ENCODE assay signal across 1 cellular context in the genomic region with DNA sequence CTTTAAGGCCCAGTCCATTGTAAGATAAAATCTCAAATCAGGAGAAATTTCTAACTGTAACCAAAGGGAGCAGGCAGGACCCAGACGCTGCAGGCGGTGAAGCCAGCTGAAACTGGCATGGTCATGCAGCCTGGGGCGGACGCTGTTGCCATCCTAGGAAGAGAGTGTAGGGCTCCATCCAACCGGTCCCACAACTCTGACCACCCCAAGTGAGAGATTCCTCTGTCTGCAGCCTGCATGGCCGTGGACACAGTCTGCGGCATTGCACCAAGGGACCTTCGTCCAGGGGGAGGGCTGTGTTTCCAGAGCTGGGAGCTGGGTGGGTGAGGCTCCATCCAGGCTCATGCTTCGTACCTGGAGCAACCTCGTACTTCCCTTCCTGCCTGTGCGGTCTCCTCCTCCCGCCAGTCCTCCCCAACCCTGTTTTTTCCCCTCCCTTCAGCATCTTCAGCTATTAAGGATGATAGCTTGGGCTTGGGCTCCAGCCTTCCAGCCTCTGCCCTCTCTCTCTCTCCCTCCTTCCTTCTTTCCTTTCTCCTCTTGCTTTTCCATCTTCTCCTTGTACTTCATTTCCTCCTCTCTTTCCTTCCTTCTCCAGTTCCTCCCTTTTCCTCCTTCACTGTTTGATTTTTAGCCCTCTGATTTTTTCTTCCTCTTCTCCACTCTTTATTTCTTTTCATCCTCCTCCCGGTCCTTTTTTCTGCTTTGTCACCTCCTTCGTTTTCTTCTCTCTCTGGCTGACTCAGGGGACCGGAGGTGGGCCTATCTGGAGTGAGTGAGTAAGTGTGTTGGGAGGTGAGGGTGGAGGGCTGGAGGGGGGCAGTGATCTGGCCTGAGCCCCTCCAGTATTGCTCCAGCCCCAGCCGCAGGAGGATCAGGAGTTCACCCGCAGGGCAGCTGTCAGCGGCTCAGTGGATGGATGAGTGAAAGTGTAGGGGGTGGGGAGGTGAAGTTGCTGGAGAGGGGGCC.
TF ChIP-seq lines count a peak whose summit lies in the region.

No MANE protein-coding gene starts in this region.

TF ChIP-seq in endothelial cell of umbilical vein, 7 proteins besides CTCF, POLR2A, EP300 and RAD21:
- peak; percentile 32 for TF ChIP-seq EZH2 (IDR thresholded peaks at IDR 0.05; ENCODE audit: borderline replicate concordance, low read depth, low read length, severe bottlenecking)
- no peak for TF ChIP-seq POLR2AphosphoS5 (IDR thresholded peaks at IDR 0.05; ENCODE audit: insufficient read depth, low read depth, low read length)
TF ChIP-seq in endothelial cell of umbilical vein: peak in this region for 1.
